13 cellular contexts compared by ENCODE assay signal in the genomic region with DNA sequence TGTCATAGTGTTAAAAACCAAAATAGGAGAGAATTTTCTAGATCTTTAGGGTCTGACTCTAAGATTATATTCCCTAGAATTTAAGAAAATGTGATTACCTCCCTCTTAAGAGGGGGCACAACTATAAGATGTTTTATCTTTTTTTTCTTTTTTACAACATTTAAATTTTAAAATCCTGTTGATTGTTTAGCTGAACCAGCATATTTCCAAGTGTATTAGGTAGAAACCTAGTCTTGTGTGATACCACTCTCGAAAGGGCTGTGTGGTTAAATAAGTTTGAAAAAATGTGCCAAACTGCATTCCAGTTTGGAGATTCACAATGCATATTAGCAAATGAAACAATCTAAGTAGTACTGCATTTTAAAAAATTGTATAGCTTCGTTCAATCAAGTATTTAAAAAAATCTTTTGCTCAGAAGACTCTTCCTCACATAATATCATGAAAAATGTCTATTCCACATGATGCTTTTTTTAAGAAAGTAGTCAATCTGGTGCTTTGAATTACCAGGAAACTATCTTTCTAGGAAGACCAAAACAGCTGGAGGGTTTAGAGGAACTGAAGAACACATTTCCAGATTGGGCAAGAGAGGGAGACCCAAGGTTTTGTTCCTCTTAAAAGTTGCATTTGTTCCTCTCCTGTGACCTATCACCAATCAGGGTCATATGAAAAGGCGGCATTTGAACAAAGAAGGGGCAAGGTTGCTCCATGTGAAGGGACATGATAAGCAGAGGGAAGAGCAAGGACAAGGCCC.
DNase-seq lines count a peak whose midpoint lies in the region; ATAC-seq and TF ChIP-seq lines count a peak whose summit lies in the region.
"Had no signal": no experiment of that assay in that cellular context is flagged by ENCODE, and none has a peak within 500 bp of the region (broad histone marks: within the 10 kb centered on the region; RNA-seq: fewer than 3 reads in every experiment).

No MANE protein-coding gene starts in this region.

- H3K14ac ChIP-seq in neuronal stem cell (ENCODE audit: low read length), result no peak overlapping the region

- H3K4me1 Mint-ChIP-seq in activated CD8-positive, alpha-beta memory T cell treated with anti-CD3 and anti-CD28 coated beads, Interleukin-2, amount 10 ng/mL, durations not matched to agents 7 days and 5 days, result peaks cover 66% of the 10 kb centered on the region
- peaks cover 54% of the 10 kb centered on the region for H3K4me1 Mint-ChIP-seq in activated CD8-positive, alpha-beta T cell treated with anti-CD3 and anti-CD28 coated beads for 36 hours (ENCODE audit: low read depth)

- H3K9me3 ChIP-seq in neuronal stem cell (replicated peaks in 1 of 2; ENCODE audit: control insufficient read depth in 2 of 2, insufficient read depth in 1 of 2, low read depth in 1 of 2, low read length in 2 of 2), result no peaks in the 10 kb centered on the region
- H3K9me3 ChIP-seq: SK-N-SH had no signal

- no peak overlapping the region for H4K8ac ChIP-seq in neuronal stem cell (ENCODE audit: low read depth, low read length)

- no peak overlapping the region for H2AK5ac ChIP-seq in neuronal stem cell (ENCODE audit: low read depth, low read length)

- H3K27ac Mint-ChIP-seq in activated CD8-positive, alpha-beta memory T cell treated with anti-CD3 and anti-CD28 coated beads, Interleukin-2, amount 10 ng/mL, durations not matched to agents 7 days and 5 days, result peak overlapping the region; percentile 84
- peak overlapping the region; percentile 75 for H3K27ac Mint-ChIP-seq in activated CD8-positive, alpha-beta T cell treated with anti-CD3 and anti-CD28 coated beads for 36 hours

- no peak overlapping the region for H3K27ac ChIP-seq in neuronal stem cell (replicated peaks; ENCODE audit: low read length)
- H3K27ac ChIP-seq: brain microvascular endothelial cell had no signal

- no peaks in the 10 kb centered on the region for H3K27me3 ChIP-seq in neuronal stem cell (ENCODE audit: control insufficient read depth in 3 of 3, insufficient read depth in 3 of 3, low read depth in 1 of 3, low read length in 3 of 3)
- H3K27me3 ChIP-seq: brain microvascular endothelial cell had no signal

- H3K4me3 Mint-ChIP-seq in activated CD8-positive, alpha-beta memory T cell treated with anti-CD3 and anti-CD28 coated beads, Interleukin-2, amount 10 ng/mL, durations not matched to agents 7 days and 5 days, result peak overlapping the region; percentile 1
- H3K4me3 Mint-ChIP-seq in activated CD8-positive, alpha-beta T cell treated with anti-CD3 and anti-CD28 coated beads for 36 hours, result no peak overlapping the region

- no peak overlapping the region for H2BK12ac ChIP-seq in neuronal stem cell (ENCODE audit: low read length)

- H4K91ac ChIP-seq in neuronal stem cell (ENCODE audit: low read depth, low read length, poor library complexity), result no peak overlapping the region

- peaks cover 4% of the 10 kb centered on the region for H3K9me3 Mint-ChIP-seq in activated CD8-positive, alpha-beta memory T cell treated with anti-CD3 and anti-CD28 coated beads, Interleukin-2, amount 10 ng/mL, durations not matched to agents 7 days and 5 days (ENCODE audit: low read depth)
- H3K9me3 Mint-ChIP-seq in activated CD8-positive, alpha-beta T cell treated with anti-CD3 and anti-CD28 coated beads for 36 hours, result peaks cover 4% of the 10 kb centered on the region

- peaks cover 54% of the 10 kb centered on the region for H3K36me3 Mint-ChIP-seq in activated CD8-positive, alpha-beta memory T cell treated with anti-CD3 and anti-CD28 coated beads, Interleukin-2, amount 10 ng/mL, durations not matched to agents 7 days and 5 days
- peaks cover 9% of the 10 kb centered on the region for H3K36me3 Mint-ChIP-seq in activated CD8-positive, alpha-beta T cell treated with anti-CD3 and anti-CD28 coated beads for 36 hours (ENCODE audit: low read depth)

- H2BK120ac ChIP-seq in neuronal stem cell (ENCODE audit: low read depth, low read length), result no peak overlapping the region

- H3K4me2 ChIP-seq in neuronal stem cell (ENCODE audit: insufficient read depth, low read length, poor library complexity, severe bottlenecking), result no peak overlapping the region
- H3K4me2 ChIP-seq: SK-N-SH had no signal

- no peak for DNase-seq in activated CD8-positive, alpha-beta memory T cell treated with anti-CD3 and anti-CD28 coated beads, Interleukin-2, amount 10 ng/mL, durations not matched to agents 7 days and 5 days
- DNase-seq in activated CD8-positive, alpha-beta memory T cell treated with anti-CD3 and anti-CD28 coated beads, Interleukin-2, amount 50 U/mL, for 48 hours, result no peak
- DNase-seq in M059J (ENCODE audit: low read depth) (peak; percentile 35), neuronal stem cell (ENCODE audit: low spot score) (no peak), DMS79 treated with DMSO at 0.1 percent for 48 hours (lab: John Stamatoyannopoulos, UW) (no peak), NCI-H2196 treated with DMSO at 0.1 percent for 48 hours (lab: John Stamatoyannopoulos, UW; ENCODE audit: unreplicated experiment) (no peak)
- DNase-seq in activated CD8-positive, alpha-beta T cell treated with anti-CD3 and anti-CD28 coated beads for 36 hours, result no peak
- DNase-seq: brain microvascular endothelial cell; effector memory CD4-positive, alpha-beta T cell; mesendoderm; NCI-H2081; SK-N-SH had no signal

- peak overlapping the region; percentile 17 for H2AFZ ChIP-seq in neuronal stem cell (ENCODE audit: low read length)

- no peak for ATAC-seq in activated CD8-positive, alpha-beta memory T cell treated with anti-CD3 and anti-CD28 coated beads, Interleukin-2, amount 10 ng/mL, durations not matched to agents 7 days and 5 days
- ATAC-seq in activated CD8-positive, alpha-beta T cell treated with anti-CD3 and anti-CD28 coated beads for 36 hours, result no peak
- ATAC-seq in GM21723 (IDR thresholded peaks at IDR 0.05; ENCODE audit: unreplicated experiment), result no peak

- POLR2A ChIA-PET in activated CD8-positive, alpha-beta T cell treated with anti-CD3 and anti-CD28 coated beads for 36 hours (lab: Charles Lee), result no interaction called here

- no peak overlapping the region for H3K9ac ChIP-seq in neuronal stem cell (ENCODE audit: low read depth, low read length, poor library complexity)
- H3K9ac ChIP-seq: SK-N-SH had no signal

- H3K4me1 ChIP-seq in neuronal stem cell (ENCODE audit: control insufficient read depth in 2 of 2, insufficient read depth in 1 of 2, low read depth in 1 of 2, low read length in 2 of 2), result peaks cover 0 to 4% of the 10 kb centered on the region in 2 donors

- WGBS in neuronal stem cell (ENCODE audit: extremely low coverage in 2 of 2, insufficient read length in 2 of 2, insufficient replicate concordance in 1 of 2), 2 donors, result no CpG with 5 or more reads among the region's 3 CpGs

- H3K27me3 Mint-ChIP-seq in activated CD8-positive, alpha-beta memory T cell treated with anti-CD3 and anti-CD28 coated beads, Interleukin-2, amount 10 ng/mL, durations not matched to agents 7 days and 5 days, result no peaks in the 10 kb centered on the region
- H3K27me3 Mint-ChIP-seq in activated CD8-positive, alpha-beta T cell treated with anti-CD3 and anti-CD28 coated beads for 36 hours, result no peaks in the 10 kb centered on the region

- H2BK5ac ChIP-seq in neuronal stem cell (ENCODE audit: low read length), result no peak overlapping the region

- intact Hi-C loops in activated CD8-positive, alpha-beta T cell treated with anti-CD3 and anti-CD28 coated beads for 36 hours (cut with micrococcal nuclease), result no loop called here

- no peaks in the 10 kb centered on the region for H3K79me1 ChIP-seq in neuronal stem cell (ENCODE audit: low read depth, low read length)

- H3K4ac ChIP-seq in neuronal stem cell (ENCODE audit: low read length), result no peak overlapping the region

- H3K23ac ChIP-seq in neuronal stem cell (ENCODE audit: low read depth, low read length, poor library complexity), result no peak overlapping the region

- no peak for TF ChIP-seq CTCF in activated CD8-positive, alpha-beta T cell treated with anti-CD3 and anti-CD28 coated beads for 36 hours (IDR thresholded peaks at IDR 0.05)

- no peak overlapping the region for H3K4me3 ChIP-seq in neuronal stem cell (ENCODE audit: low read length in 2 of 2)

- no peak overlapping the region for H2BK15ac ChIP-seq in neuronal stem cell (ENCODE audit: low read length)

- H3K18ac ChIP-seq in neuronal stem cell (ENCODE audit: low read length), result no peak overlapping the region

- H3K36me3 ChIP-seq in neuronal stem cell (replicated peaks in 1 of 2; ENCODE audit: control insufficient read depth in 2 of 2, insufficient read depth in 2 of 2, low read length in 2 of 2), result no peaks in the 10 kb centered on the region
- H3K36me3 ChIP-seq: brain microvascular endothelial cell had no signal

- CTCF ChIA-PET in activated CD8-positive, alpha-beta memory T cell treated with anti-CD3 and anti-CD28 coated beads, Interleukin-2, amount 10 ng/mL, durations not matched to agents 7 days and 5 days (lab: Charles Lee), result interaction anchor here (0.8 kb wide), 1 partner anchor 8 kb away, joined by 3 read pairs; no protein-coding TSS in a partner anchor
- CTCF ChIA-PET in activated CD8-positive, alpha-beta T cell treated with anti-CD3 and anti-CD28 coated beads for 36 hours (lab: Charles Lee), result interaction anchor here (1.2 kb wide), 1 partner anchor 20 kb away, joined by 3 read pairs; no protein-coding TSS in a partner anchor
